10 cellular contexts compared by ENCODE assay signal in the genomic region with DNA sequence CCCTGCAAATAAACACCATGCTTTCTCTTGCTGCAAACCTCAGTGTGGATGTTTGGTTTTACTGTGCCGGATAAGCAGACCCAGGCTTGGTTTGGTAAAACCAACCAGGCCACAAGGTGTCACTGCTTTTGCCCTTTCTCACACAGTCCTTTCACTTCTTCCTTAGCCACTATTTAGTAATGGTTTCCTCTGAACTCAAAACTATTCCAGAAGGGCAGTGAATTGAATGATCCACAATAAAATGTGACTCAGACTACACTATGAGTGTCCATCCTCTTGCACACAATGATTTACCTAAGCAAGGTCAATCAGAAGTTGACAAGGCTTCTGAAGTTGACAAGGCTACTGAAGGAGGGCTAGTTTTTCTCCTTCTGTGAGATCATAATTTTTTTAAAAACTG.
DNase-seq lines count a peak whose midpoint lies in the region; ATAC-seq, FAIRE-seq and TF ChIP-seq lines count a peak whose summit lies in the region.
"Had no signal": no experiment of that assay in that cellular context is flagged by ENCODE, and none has a peak within 500 bp of the region (broad histone marks: within the 10 kb centered on the region; RNA-seq: fewer than 3 reads in every experiment).

No MANE protein-coding gene starts in this region.

- no peaks in the 10 kb centered on the region for H3K27me3 Mint-ChIP-seq in activated naive CD8-positive, alpha-beta T cell treated with anti-CD3 and anti-CD28 coated beads, Interleukin-2, amount 10 ng/mL, durations not matched to agents 7 days and 5 days
- H3K27me3 Mint-ChIP-seq in activated naive CD8-positive, alpha-beta T cell treated with anti-CD3 and anti-CD28 coated beads for 36 hours, result no peaks in the 10 kb centered on the region
- H3K27me3 Mint-ChIP-seq: activated B cell treated with CpG ODN at 0.5 μM for 24 hours had no signal

- H3K36me3 ChIP-seq in heart right ventricle, result no peaks in the 10 kb centered on the region

- H3K9me3 ChIP-seq in heart right ventricle, result no peaks in the 10 kb centered on the region

- H3K4me3 Mint-ChIP-seq in activated naive CD8-positive, alpha-beta T cell treated with anti-CD3 and anti-CD28 coated beads, Interleukin-2, amount 10 ng/mL, durations not matched to agents 7 days and 5 days, result no peak overlapping the region
- no peak overlapping the region for H3K4me3 Mint-ChIP-seq in activated naive CD8-positive, alpha-beta T cell treated with anti-CD3 and anti-CD28 coated beads for 36 hours
- H3K4me3 Mint-ChIP-seq: activated B cell treated with CpG ODN at 0.5 μM for 24 hours, memory B cell had no signal

- intact Hi-C loops in heart right ventricle (cut with DNase I), result loop anchor here (1.0 to 10.0 kb wide), 5 partner anchors 230 to 239 kb away; no protein-coding TSS in a partner anchor

- FAIRE-seq in RCC 7860 (lab: Jason Lieb, UNC) (peak; percentile 39), urothelium cell line (lab: Jason Lieb, UNC) (peak; percentile 35)

- no peak overlapping the region for H3K27ac ChIP-seq in heart right ventricle

- H3K4me1 ChIP-seq in heart right ventricle, result peaks cover 0 to 16% (median 11%) of the 10 kb centered on the region in 9 donors

- H3K36me3 Mint-ChIP-seq in activated naive CD8-positive, alpha-beta T cell treated with anti-CD3 and anti-CD28 coated beads, Interleukin-2, amount 10 ng/mL, durations not matched to agents 7 days and 5 days, result no peaks in the 10 kb centered on the region
- H3K36me3 Mint-ChIP-seq in activated naive CD8-positive, alpha-beta T cell treated with anti-CD3 and anti-CD28 coated beads for 36 hours, result no peaks in the 10 kb centered on the region
- H3K36me3 Mint-ChIP-seq: memory B cell had no signal

- peak; percentile 45 for ATAC-seq in activated naive CD8-positive, alpha-beta T cell treated with anti-CD3 and anti-CD28 coated beads, Interleukin-2, amount 10 ng/mL, durations not matched to agents 7 days and 5 days (ENCODE audit: low read depth)
- ATAC-seq in heart right ventricle (peak in 7 of 8 donors; percentile 75 to 82 (median 78)), HG02981 (IDR thresholded peaks at IDR 0.05; ENCODE audit: unreplicated experiment) (no peak)

- no peak for DNase-seq in activated naive CD8-positive, alpha-beta T cell treated with anti-CD3 and anti-CD28 coated beads, Interleukin-2, amount 10 ng/mL, durations not matched to agents 7 days and 5 days
- no peak for DNase-seq in activated naive CD8-positive, alpha-beta T cell treated with anti-CD3 and anti-CD28 coated beads for 36 hours
- DNase-seq in RCC 7860 (ENCODE audit: low spot score) (peak; percentile 60), heart right ventricle (no peak), urothelium cell line (ENCODE audit: low spot score) (no peak), ecto neural progenitor cell (ENCODE audit: low spot score) (no peak), GM19240 (ENCODE audit: insufficient read length, low spot score) (no peak)
- DNase-seq: activated B cell treated with CpG ODN at 0.5 μM for 24 hours had no signal

- H3K27me3 ChIP-seq in heart right ventricle, result no peaks in the 10 kb centered on the region

- no peak overlapping the region for H3K4me3 ChIP-seq in heart right ventricle

- peak in 8 of 9 donors; percentile 9 to 61 (median 47) for TF ChIP-seq CTCF in heart right ventricle (IDR thresholded peaks at IDR 0.05)

- peaks cover 8% of the 10 kb centered on the region for H3K4me1 Mint-ChIP-seq in activated naive CD8-positive, alpha-beta T cell treated with anti-CD3 and anti-CD28 coated beads, Interleukin-2, amount 10 ng/mL, durations not matched to agents 7 days and 5 days
- peaks cover 6% of the 10 kb centered on the region for H3K4me1 Mint-ChIP-seq in activated naive CD8-positive, alpha-beta T cell treated with anti-CD3 and anti-CD28 coated beads for 36 hours
- H3K4me1 Mint-ChIP-seq: activated B cell treated with CpG ODN at 0.5 μM for 24 hours, memory B cell had no signal

- H3K27ac Mint-ChIP-seq in activated naive CD8-positive, alpha-beta T cell treated with anti-CD3 and anti-CD28 coated beads, Interleukin-2, amount 10 ng/mL, durations not matched to agents 7 days and 5 days, result no peak overlapping the region
- H3K27ac Mint-ChIP-seq in activated naive CD8-positive, alpha-beta T cell treated with anti-CD3 and anti-CD28 coated beads for 36 hours, result no peak overlapping the region
- H3K27ac Mint-ChIP-seq: activated B cell treated with CpG ODN at 0.5 μM for 24 hours, memory B cell had no signal

- WGBS in heart right ventricle, 2 donors, result 40 to 68% methylated on average over 1 of the region's 1 CpG

- POLR2A ChIA-PET in activated naive CD8-positive, alpha-beta T cell treated with anti-CD3 and anti-CD28 coated beads, Interleukin-2, amount 10 ng/mL, durations not matched to agents 7 days and 5 days (lab: Charles Lee), result no interaction called here

- no peaks in the 10 kb centered on the region for H3K9me3 Mint-ChIP-seq in activated naive CD8-positive, alpha-beta T cell treated with anti-CD3 and anti-CD28 coated beads, Interleukin-2, amount 10 ng/mL, durations not matched to agents 7 days and 5 days
- H3K9me3 Mint-ChIP-seq in activated naive CD8-positive, alpha-beta T cell treated with anti-CD3 and anti-CD28 coated beads for 36 hours, result no peaks in the 10 kb centered on the region
- H3K9me3 Mint-ChIP-seq: activated B cell treated with CpG ODN at 0.5 μM for 24 hours, memory B cell had no signal
